ENCODE assay signal across 1 cellular context in genomic region chr14:70776197-70776596, GRCh38.
TF ChIP-seq lines count a peak whose summit lies in the region.

No MANE protein-coding gene starts in this region.

TF ChIP-seq in GM23338, 12 proteins besides CTCF, POLR2A, EP300 and RAD21 (continued from another document):
- TF ChIP-seq REST (IDR thresholded peaks at IDR 0.05; ENCODE audit: unreplicated experiment) (no peak), ETS1 (IDR thresholded peaks at IDR 0.05) (no peak), ZNF114 (CRISPR knock-in tag; IDR thresholded peaks at IDR 0.05) (no peak), NANOG (IDR thresholded peaks at IDR 0.05; ENCODE audit: borderline replicate concordance) (no peak), JUNB (IDR thresholded peaks at IDR 0.05; ENCODE audit: unreplicated experiment) (no peak), ZNF331 (CRISPR knock-in tag; IDR thresholded peaks at IDR 0.05; ENCODE audit: low read depth) (no peak), EZH2phosphoT487 (IDR thresholded peaks at IDR 0.05; ENCODE audit: unreplicated experiment) (no peak), CREB1 (CRISPR knock-in tag; IDR thresholded peaks at IDR 0.05; ENCODE audit: low read depth) (no peak), POLR2AphosphoS5 (IDR thresholded peaks at IDR 0.05; ENCODE audit: low read depth) (no peak), EZH2 (IDR thresholded peaks at IDR 0.05; ENCODE audit: low read depth, unreplicated experiment) (no peak)
TF ChIP-seq in GM23338: peak in this region for 0.
